ENCODE assay signal across 2 cellular contexts in genomic region chr12:3122841-3123678, GRCh38.
TF ChIP-seq lines count a peak whose summit lies in the region.

No MANE protein-coding gene starts in this region.

TF ChIP-seq in liver, 16 proteins besides CTCF, POLR2A, EP300 and RAD21 (continued from another document):
- TF ChIP-seq REST (IDR thresholded peaks at IDR 0.05) (no peak), TAF1 (conservative IDR thresholded peaks at IDR 0.05) (no peak), JUND (IDR thresholded peaks at IDR 0.05) (no peak), SP1 (IDR thresholded peaks at IDR 0.05) (peak; percentile 25), ZBTB33 (IDR thresholded peaks at IDR 0.05) (no peak), FOXA2 (IDR thresholded peaks at IDR 0.05) (no peak), RXRA (IDR thresholded peaks at IDR 0.05) (peak in 1 of 2 donors; percentile 19), GABPA (IDR thresholded peaks at IDR 0.05 in 1 of 2, conservative IDR thresholded peaks at IDR 0.05 in 1 of 2) (no peak), NR2F2 (IDR thresholded peaks at IDR 0.05) (peak; percentile 71)
- TF ChIP-seq, protein P1, sequence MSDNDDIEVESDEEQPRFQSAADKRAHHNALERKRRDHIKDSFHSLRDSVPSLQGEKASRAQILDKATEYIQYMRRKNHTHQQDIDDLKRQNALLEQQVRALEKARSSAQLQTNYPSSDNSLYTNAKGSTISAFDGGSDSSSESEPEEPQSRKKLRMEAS (IDR thresholded peaks at IDR 0.05): no peak

TF ChIP-seq in HepG2, 621 proteins besides CTCF, POLR2A, EP300 and RAD21 (continued from another document):
- no peak for TF ChIP-seq MED8 (CRISPR knock-in tag; IDR thresholded peaks at IDR 0.05; ENCODE audit: insufficient replicate concordance)
- TF ChIP-seq ZNF263 (CRISPR knock-in tag; IDR thresholded peaks at IDR 0.05): no peak
- no peak for TF ChIP-seq ELK4 (CRISPR knock-in tag; IDR thresholded peaks at IDR 0.05; ENCODE audit: borderline replicate concordance)
- TF ChIP-seq CAMTA2 (CRISPR knock-in tag; IDR thresholded peaks at IDR 0.05; ENCODE audit: borderline replicate concordance): no peak
- no peak for TF ChIP-seq FOXM1 (CRISPR knock-in tag; IDR thresholded peaks at IDR 0.05)
- no peak for TF ChIP-seq ZFYVE20 (CRISPR knock-in tag; IDR thresholded peaks at IDR 0.05; ENCODE audit: borderline replicate concordance, low read depth)
- TF ChIP-seq ZNF841 (CRISPR knock-in tag; IDR thresholded peaks at IDR 0.05; ENCODE audit: borderline replicate concordance): no peak
- no peak for TF ChIP-seq ZNF18 (CRISPR knock-in tag; IDR thresholded peaks at IDR 0.05; ENCODE audit: insufficient replicate concordance)
- TF ChIP-seq SMARCC2 (IDR thresholded peaks at IDR 0.05): no peak
- no peak for TF ChIP-seq SATB2 (CRISPR knock-in tag; IDR thresholded peaks at IDR 0.05)
- TF ChIP-seq ZNF337 (CRISPR knock-in tag; IDR thresholded peaks at IDR 0.05; ENCODE audit: borderline replicate concordance, low read depth): no peak
- TF ChIP-seq KDM4B (CRISPR knock-in tag; IDR thresholded peaks at IDR 0.05): no peak
- no peak for TF ChIP-seq PPARG (CRISPR knock-in tag; conservative IDR thresholded peaks at IDR 0.05)
